In the genomic region with DNA sequence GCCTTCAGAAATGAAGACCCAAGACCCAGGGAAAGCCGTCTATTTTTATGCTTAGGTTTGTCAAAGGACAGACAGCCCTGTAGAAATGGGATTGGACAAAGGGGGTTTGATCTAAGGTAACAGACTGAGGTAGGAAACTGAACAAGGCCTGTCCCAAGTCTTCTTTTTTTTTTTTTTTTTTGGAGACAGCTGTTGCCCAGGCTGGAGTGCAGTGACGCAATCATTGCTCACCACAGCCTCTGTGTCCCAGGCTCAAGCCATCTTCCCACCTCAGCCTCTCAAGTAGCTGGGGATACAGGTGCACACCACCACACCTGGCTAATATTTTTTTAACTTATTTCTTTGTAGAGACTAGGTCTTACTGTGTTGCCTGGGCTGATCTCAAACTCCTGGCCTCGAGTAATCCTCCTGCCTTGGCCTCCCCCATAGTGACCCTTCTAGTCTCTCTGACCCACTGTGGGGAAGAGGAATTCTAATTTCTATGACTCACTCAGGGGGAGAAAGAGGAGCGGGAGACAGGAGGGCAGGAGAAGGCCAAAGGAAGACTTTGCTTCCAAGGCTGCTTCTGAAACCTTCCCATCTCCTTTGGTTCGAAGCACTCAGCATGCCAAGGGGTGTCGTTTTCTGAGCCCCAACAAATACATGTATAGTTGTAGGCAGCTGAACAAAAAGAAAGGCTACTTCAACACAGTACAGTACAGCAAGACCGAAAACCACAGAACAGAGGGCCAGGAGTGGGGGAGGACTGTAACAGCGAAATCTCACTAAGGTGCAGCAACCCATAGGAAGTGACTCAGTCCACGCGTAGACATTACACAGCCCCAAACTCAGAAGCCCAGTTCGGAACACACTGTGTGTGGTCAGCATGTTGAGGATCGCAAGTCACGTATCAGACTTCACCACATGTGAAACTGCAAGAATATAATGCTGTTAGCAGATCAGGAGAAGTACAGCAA, we compare ENCODE assay signal across 9 cellular contexts. TPM values are rescaled to one million over a fixed set of nuclear protein-coding genes. Genes with fewer than 3 reads are reported as not detected.
A peak's percentile ranks its signal among the peaks of the same experiment; 100 is the strongest.
DNase-seq lines count a peak whose midpoint lies in the region.
"Had no signal": no experiment of that assay in that cellular context is flagged by ENCODE, and none has a peak within 500 bp of the region (broad histone marks: within the 10 kb centered on the region; RNA-seq: fewer than 3 reads in every experiment).

No MANE protein-coding gene starts in this region.

- H3K4me3 Mint-ChIP-seq in activated T-cell treated with anti-CD3 and anti-CD28 coated beads, Interleukin-2, amount 50 U/mL, for 24 hours, result peak overlapping the region; percentile 40
- H3K4me3 Mint-ChIP-seq: neural crest cell had no signal

- no peaks in the 10 kb centered on the region for H3K9me3 ChIP-seq in thymus (ENCODE audit: control insufficient read depth)

- H3K36me3 Mint-ChIP-seq in activated T-cell treated with anti-CD3 and anti-CD28 coated beads, Interleukin-2, amount 50 U/mL, for 24 hours (ENCODE audit: low read depth), result peaks cover 87% of the 10 kb centered on the region

- DNase-seq in GM03348 (ENCODE audit: low spot score) (peak; percentile 82), H4 (ENCODE audit: low spot score) (peak; percentile 94), MV-4-11 (lab: John Stamatoyannopoulos, UW) (peak; percentile 93), kidney tubule cell (ENCODE audit: low spot score) (peak; percentile 38), DMS53 (lab: John Stamatoyannopoulos, UW) (no peak), NCI-H526 (lab: John Stamatoyannopoulos, UW) (no peak)
- peak; percentile 72 for DNase-seq in activated T-cell treated with anti-CD3 and anti-CD28 coated beads, Interleukin-2, amount 50 U/mL, for 24 hours

- H3K27me3 Mint-ChIP-seq in activated T-cell treated with anti-CD3 and anti-CD28 coated beads, Interleukin-2, amount 50 U/mL, for 24 hours, result no peaks in the 10 kb centered on the region

- H3K4me1 ChIP-seq in thymus (ENCODE audit: control insufficient read depth, insufficient read depth, low read length), result peaks cover 41% of the 10 kb centered on the region

- 60% methylated on average over 13 of the region's 13 CpGs for WGBS in thymus

- peak overlapping the region; percentile 81 for H3K27ac Mint-ChIP-seq in activated T-cell treated with anti-CD3 and anti-CD28 coated beads, Interleukin-2, amount 50 U/mL, for 24 hours

- H3K27me3 ChIP-seq in thymus (ENCODE audit: control insufficient read depth, insufficient read depth), result no peaks in the 10 kb centered on the region

- peaks cover 69% of the 10 kb centered on the region for H3K36me3 ChIP-seq in thymus (ENCODE audit: control insufficient read depth, insufficient read depth)

- H3K27ac ChIP-seq in thymus (ENCODE audit: low read depth), result peak overlapping the region; percentile 53

- no peaks in the 10 kb centered on the region for H3K9me3 Mint-ChIP-seq in activated T-cell treated with anti-CD3 and anti-CD28 coated beads, Interleukin-2, amount 50 U/mL, for 24 hours
- H3K9me3 Mint-ChIP-seq: neural crest cell had no signal

- H3K4me1 Mint-ChIP-seq in activated T-cell treated with anti-CD3 and anti-CD28 coated beads, Interleukin-2, amount 50 U/mL, for 24 hours (ENCODE audit: low read depth), result peaks cover 77% of the 10 kb centered on the region

- H3K4me3 ChIP-seq in thymus (ENCODE audit: low read length), result no peak overlapping the region

RNA-seq across cellular contexts. Expression of a gene that starts 0.9 kb away (rescaled TPM):
- not detected in 2 replicates for total RNA-seq in H4 (2014; rRNA removed; shearing (Covaris generic))
- 3.3 TPM for polyA plus RNA-seq in thymus
- total RNA-seq: neural crest cell had no signal

RNA-seq across cellular contexts. Expression of a gene that starts 33.7 kb away (rescaled TPM):
- total RNA-seq in H4 (2014; rRNA removed; shearing (Covaris generic)), result not detected in 2 replicates
- polyA plus RNA-seq in thymus, result 2.0 TPM

Comparison
In these comparisons a context has a peak if more than half of its experiments do, and no peak if none do; other contexts are left out.
1. DNase-seq: peak in GM03348 (single experiment), H4 (single experiment), MV-4-11 (single experiment), activated T-cell treated with anti-CD3 and anti-CD28 coated beads, Interleukin-2, amount 50 U/mL, for 24 hours (single experiment) and kidney tubule cell (single experiment); none in DMS53 (single experiment) and NCI-H526 (0 of 2).